Comparison of ENCODE assay signal across 1 cellular context in the genomic region with DNA sequence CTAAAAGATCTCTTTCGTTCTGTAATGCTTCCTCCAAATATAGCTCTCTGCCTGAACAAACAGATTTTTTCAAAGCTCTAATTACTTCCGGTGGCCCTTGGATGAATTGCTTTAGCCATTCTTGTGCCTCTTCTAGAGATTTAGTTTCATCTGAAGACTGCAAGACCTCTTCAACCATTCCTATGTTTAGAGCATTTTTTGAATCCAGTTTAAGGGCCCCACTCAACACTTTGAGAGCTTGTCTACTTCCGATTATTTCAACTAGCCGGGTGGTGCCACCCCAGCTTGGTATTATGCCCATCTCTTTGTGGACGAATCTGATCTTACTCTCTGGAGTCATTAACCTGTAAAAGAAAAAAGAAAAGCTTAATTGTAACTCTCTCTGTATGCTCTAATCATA.
TF ChIP-seq lines count a peak whose summit lies in the region.

No MANE protein-coding gene starts in this region.

TF ChIP-seq in GM12878, 131 proteins besides CTCF, POLR2A, EP300 and RAD21 (continued from another document):
- no peak for TF ChIP-seq RELB (IDR thresholded peaks at IDR 0.05; ENCODE audit: low read depth)
- TF ChIP-seq NRF1 (conservative IDR thresholded peaks at IDR 0.05; ENCODE audit: low read depth, low read length): no peak
- no peak for TF ChIP-seq PKNOX1 (IDR thresholded peaks at IDR 0.05)
- no peak for TF ChIP-seq TCF7 (IDR thresholded peaks at IDR 0.05; ENCODE audit: borderline replicate concordance)
- TF ChIP-seq MTA2 (IDR thresholded peaks at IDR 0.05; ENCODE audit: low read depth): no peak
- TF ChIP-seq EZH2 (IDR thresholded peaks at IDR 0.05; ENCODE audit: borderline replicate concordance, control insufficient read depth, low read depth, low read length): no peak
- TF ChIP-seq, protein P1, sequence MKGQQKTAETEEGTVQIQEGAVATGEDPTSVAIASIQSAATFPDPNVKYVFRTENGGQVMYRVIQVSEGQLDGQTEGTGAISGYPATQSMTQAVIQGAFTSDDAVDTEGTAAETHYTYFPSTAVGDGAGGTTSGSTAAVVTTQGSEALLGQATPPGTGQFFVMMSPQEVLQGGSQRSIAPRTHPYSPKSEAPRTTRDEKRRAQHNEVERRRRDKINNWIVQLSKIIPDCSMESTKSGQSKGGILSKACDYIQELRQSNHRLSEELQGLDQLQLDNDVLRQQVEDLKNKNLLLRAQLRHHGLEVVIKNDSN (IDR thresholded peaks at IDR 0.05; ENCODE audit: borderline replicate concordance, extremely low read length, insufficient read depth, low read depth, low read length): no peak
- TF ChIP-seq ZNF24 (IDR thresholded peaks at IDR 0.05): no peak
- TF ChIP-seq, protein P2, sequence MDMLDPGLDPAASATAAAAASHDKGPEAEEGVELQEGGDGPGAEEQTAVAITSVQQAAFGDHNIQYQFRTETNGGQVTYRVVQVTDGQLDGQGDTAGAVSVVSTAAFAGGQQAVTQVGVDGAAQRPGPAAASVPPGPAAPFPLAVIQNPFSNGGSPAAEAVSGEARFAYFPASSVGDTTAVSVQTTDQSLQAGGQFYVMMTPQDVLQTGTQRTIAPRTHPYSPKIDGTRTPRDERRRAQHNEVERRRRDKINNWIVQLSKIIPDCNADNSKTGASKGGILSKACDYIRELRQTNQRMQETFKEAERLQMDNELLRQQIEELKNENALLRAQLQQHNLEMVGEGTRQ (IDR thresholded peaks at IDR 0.05; ENCODE audit: borderline replicate concordance, low read depth, low read length): no peak
- no peak for TF ChIP-seq RFX5 (IDR thresholded peaks at IDR 0.05; ENCODE audit: low read depth, low read length)
- TF ChIP-seq YY1 (IDR thresholded peaks at IDR 0.05; ENCODE audit: low read depth, low read length): no peak
- TF ChIP-seq HDGF (IDR thresholded peaks at IDR 0.05): no peak
- TF ChIP-seq NR2C2 (IDR thresholded peaks at IDR 0.05; ENCODE audit: borderline replicate concordance, control insufficient read depth, insufficient read length, low read depth): no peak
- no peak for TF ChIP-seq IKZF2 (IDR thresholded peaks at IDR 0.05)
TF ChIP-seq in GM12878: peak in this region for 0.
